In genomic region chr20:35363190-35363589, GRCh38 we compare ENCODE assay signal across 16 cellular contexts. TPM values are rescaled to one million over a fixed set of nuclear protein-coding genes. Genes with fewer than 3 reads are reported as not detected.
DNase-seq lines count a peak whose midpoint lies in the region; TF ChIP-seq lines count a peak whose summit lies in the region.
"Had no signal": no experiment of that assay in that cellular context is flagged by ENCODE, and none has a peak within 500 bp of the region (broad histone marks: within the 10 kb centered on the region; RNA-seq: fewer than 3 reads in every experiment).

No MANE protein-coding gene starts in this region.

- no peak for TF ChIP-seq CTCF in choroid plexus epithelial cell (conservative IDR thresholded peaks at IDR 0.05; ENCODE audit: low read depth, low read length)

- DNase-seq in NCI-H2107 treated with DMSO at 0.1 percent for 48 hours (lab: John Stamatoyannopoulos, UW; ENCODE audit: unreplicated experiment), result peak; percentile 76
- DNase-seq in NCI-H2107 (lab: John Stamatoyannopoulos, UW), result no peak
- peak; percentile 75 for DNase-seq in NCI-H2196 (lab: John Stamatoyannopoulos, UW; ENCODE audit: unreplicated experiment)
- DNase-seq in choroid plexus epithelial cell (ENCODE audit: low read depth), result peak; percentile 41
- DNase-seq in midbrain (lab: John Stamatoyannopoulos, UW), result peak; percentile 43
- DNase-seq in ureter (ENCODE audit: low spot score), result no peak
- no peak for DNase-seq in activated T-cell treated with anti-CD3 and anti-CD28 coated beads, Interleukin-2, amount 50 U/mL, for 48 hours
- DNase-seq in NCI-H510A treated with DMSO at 0.1 percent for 48 hours (lab: John Stamatoyannopoulos, UW), result no peak
- DNase-seq: activated CD4-positive, alpha-beta T cell treated with anti-CD3 and anti-CD28 coated beads for 1 hour; Calu3; cortex of kidney; islet precursor cell; MG63; naive B cell; NCI-H1436 treated with DMSO at 0.1 percent for 48 hours; NCI-H446 treated with DMSO at 0.1 percent for 48 hours had no signal

- no peak overlapping the region for H3K4me3 ChIP-seq in choroid plexus epithelial cell (ENCODE audit: low read depth, low read length)
- H3K4me3 ChIP-seq: MG63 had no signal

RNA-seq across cellular contexts. Expression of gene UQCC1, which starts 48.6 kb away (rescaled TPM):
- total RNA-seq in ureter, result 66.9 TPM

Comparison
In these comparisons a context has a peak if more than half of its experiments do, and no peak if none do; other contexts are left out.
1. DNase-seq: peak in NCI-H2107 treated with DMSO at 0.1 percent for 48 hours (single experiment), NCI-H2196 (single experiment), choroid plexus epithelial cell (single experiment) and midbrain (single experiment); none in NCI-H2107 (single experiment), ureter (single experiment), activated T-cell treated with anti-CD3 and anti-CD28 coated beads, Interleukin-2, amount 50 U/mL, for 48 hours (0 of 2) and NCI-H510A treated with DMSO at 0.1 percent for 48 hours (single experiment).